Comparison of ENCODE assay signal across 1 cellular context in the genomic region with DNA sequence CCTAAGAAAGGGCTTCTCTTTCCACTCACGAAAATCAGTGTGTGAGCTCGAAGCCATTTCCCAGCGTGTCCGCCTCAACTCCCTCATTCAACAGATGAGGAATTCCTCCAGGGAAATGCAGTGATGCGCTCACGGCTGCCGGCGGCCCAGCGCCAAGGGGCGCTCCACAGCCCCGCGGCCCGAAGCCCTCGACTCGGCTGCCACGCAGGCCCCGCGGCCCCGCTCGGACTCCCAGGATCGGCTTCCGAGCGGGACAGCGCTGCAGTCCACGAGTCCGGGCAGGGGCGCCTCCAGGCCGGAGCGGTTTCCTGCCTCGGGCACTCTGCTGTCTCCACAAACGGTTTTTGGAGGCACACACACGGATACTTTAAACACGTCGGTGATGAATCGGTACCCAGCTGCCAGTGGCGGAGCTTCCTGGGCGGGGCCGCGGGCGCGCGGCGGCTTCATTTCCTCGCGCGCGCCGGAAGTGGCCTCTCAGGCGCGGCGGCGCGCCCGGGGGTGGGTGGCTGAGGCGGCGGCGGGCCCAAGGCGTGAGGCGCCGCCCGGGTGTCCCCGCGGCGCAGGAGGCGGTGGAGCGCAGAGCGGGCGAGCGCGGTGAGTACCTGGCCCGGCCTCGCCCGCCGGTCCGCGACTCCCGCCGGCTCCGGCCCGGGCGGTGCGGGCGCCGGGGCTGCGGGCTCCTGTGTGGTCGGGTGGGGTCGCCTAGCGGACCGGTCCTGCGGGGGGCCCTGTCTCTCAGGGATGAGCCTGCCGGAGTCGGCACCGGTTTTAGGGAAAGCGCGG.
A peak's percentile ranks its signal among the peaks of the same experiment; 100 is the strongest.
TF ChIP-seq lines count a peak whose summit lies in the region.

A gene with protein sequence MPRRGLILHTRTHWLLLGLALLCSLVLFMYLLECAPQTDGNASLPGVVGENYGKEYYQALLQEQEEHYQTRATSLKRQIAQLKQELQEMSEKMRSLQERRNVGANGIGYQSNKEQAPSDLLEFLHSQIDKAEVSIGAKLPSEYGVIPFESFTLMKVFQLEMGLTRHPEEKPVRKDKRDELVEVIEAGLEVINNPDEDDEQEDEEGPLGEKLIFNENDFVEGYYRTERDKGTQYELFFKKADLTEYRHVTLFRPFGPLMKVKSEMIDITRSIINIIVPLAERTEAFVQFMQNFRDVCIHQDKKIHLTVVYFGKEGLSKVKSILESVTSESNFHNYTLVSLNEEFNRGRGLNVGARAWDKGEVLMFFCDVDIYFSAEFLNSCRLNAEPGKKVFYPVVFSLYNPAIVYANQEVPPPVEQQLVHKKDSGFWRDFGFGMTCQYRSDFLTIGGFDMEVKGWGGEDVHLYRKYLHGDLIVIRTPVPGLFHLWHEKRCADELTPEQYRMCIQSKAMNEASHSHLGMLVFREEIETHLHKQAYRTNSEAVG (plus strand): TSS at position 475 of the 786 bp plus-strand sequence. CDS start 16,705 bp downstream, outside the sequence.

TF ChIP-seq in HepG2, 621 proteins besides CTCF, POLR2A, EP300 and RAD21 (continued from another document and continues in another):
- TF ChIP-seq, protein P1, sequence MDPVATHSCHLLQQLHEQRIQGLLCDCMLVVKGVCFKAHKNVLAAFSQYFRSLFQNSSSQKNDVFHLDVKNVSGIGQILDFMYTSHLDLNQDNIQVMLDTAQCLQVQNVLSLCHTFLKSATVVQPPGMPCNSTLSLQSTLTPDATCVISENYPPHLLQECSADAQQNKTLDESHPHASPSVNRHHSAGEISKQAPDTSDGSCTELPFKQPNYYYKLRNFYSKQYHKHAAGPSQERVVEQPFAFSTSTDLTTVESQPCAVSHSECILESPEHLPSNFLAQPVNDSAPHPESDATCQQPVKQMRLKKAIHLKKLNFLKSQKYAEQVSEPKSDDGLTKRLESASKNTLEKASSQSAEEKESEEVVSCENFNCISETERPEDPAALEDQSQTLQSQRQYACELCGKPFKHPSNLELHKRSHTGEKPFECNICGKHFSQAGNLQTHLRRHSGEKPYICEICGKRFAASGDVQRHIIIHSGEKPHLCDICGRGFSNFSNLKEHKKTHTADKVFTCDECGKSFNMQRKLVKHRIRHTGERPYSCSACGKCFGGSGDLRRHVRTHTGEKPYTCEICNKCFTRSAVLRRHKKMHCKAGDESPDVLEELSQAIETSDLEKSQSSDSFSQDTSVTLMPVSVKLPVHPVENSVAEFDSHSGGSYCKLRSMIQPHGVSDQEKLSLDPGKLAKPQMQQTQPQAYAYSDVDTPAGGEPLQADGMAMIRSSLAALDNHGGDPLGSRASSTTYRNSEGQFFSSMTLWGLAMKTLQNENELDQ (CRISPR knock-in tag; IDR thresholded peaks at IDR 0.05; ENCODE audit: borderline replicate concordance) = no peak
- TF ChIP-seq MXD4 (CRISPR knock-in tag; IDR thresholded peaks at IDR 0.05) (peak; percentile 20; the same call in 1 of the 2 replicates), ZBTB38 (CRISPR knock-in tag; IDR thresholded peaks at IDR 0.05) (peak; percentile 13; the same call in 1 of the 2 replicates), ETV5 (CRISPR knock-in tag; IDR thresholded peaks at IDR 0.05; ENCODE audit: borderline replicate concordance) (peak; percentile 58; the same call in 1 of the 2 replicates), MTA1 (CRISPR knock-in tag; IDR thresholded peaks at IDR 0.05; ENCODE audit: borderline replicate concordance) (peak; percentile 44; the same call in 1 of the 2 replicates), KLF13 (CRISPR knock-in tag; IDR thresholded peaks at IDR 0.05) (no peak), HOXA3 (CRISPR knock-in tag; IDR thresholded peaks at IDR 0.05) (no peak; the same call in 1 of the 2 replicates), IRF2 (CRISPR knock-in tag; IDR thresholded peaks at IDR 0.05) (no peak), ZNF777 (CRISPR knock-in tag; IDR thresholded peaks at IDR 0.05) (peak; percentile 98), ZNF790 (CRISPR knock-in tag; IDR thresholded peaks at IDR 0.05; ENCODE audit: borderline replicate concordance) (no peak), MYNN (CRISPR knock-in tag; IDR thresholded peaks at IDR 0.05; ENCODE audit: low read depth) (no peak), EHMT2 (IDR thresholded peaks at IDR 0.05; ENCODE audit: borderline replicate concordance, low read depth, low read length) (no peak), ZNF124 (CRISPR knock-in tag; IDR thresholded peaks at IDR 0.05) (no peak), TMF1 (CRISPR knock-in tag; IDR thresholded peaks at IDR 0.05; ENCODE audit: low read depth) (peak; percentile 52; the same call in 1 of the 2 replicates), ZMYM4 (CRISPR knock-in tag; IDR thresholded peaks at IDR 0.05) (no peak), ZNF333 (CRISPR knock-in tag; IDR thresholded peaks at IDR 0.05; ENCODE audit: borderline replicate concordance) (peak; percentile 64; the same call in 1 of the 2 replicates), NCOA2 (CRISPR knock-in tag; IDR thresholded peaks at IDR 0.05) (no peak), NRL (CRISPR knock-in tag; IDR thresholded peaks at IDR 0.05; ENCODE audit: borderline replicate concordance) (0 out of 2 replicates have a peak, but pooled peaks have one; percentile 53)
- TF ChIP-seq, protein P2, sequence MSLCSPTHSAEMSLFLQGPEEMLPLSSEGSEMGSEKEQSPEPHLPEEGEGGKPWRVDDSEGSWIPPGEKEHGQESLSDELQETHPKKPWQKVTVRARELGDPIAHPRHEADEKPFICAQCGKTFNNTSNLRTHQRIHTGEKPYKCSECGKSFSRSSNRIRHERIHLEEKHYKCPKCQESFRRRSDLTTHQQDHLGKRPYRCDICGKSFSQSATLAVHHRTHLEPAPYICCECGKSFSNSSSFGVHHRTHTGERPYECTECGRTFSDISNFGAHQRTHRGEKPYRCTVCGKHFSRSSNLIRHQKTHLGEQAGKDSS (CRISPR knock-in tag; IDR thresholded peaks at IDR 0.05; ENCODE audit: borderline replicate concordance, low read depth) = 0 out of 2 replicates have a peak, but pooled peaks have one; percentile 21
- TF ChIP-seq, protein P3, sequence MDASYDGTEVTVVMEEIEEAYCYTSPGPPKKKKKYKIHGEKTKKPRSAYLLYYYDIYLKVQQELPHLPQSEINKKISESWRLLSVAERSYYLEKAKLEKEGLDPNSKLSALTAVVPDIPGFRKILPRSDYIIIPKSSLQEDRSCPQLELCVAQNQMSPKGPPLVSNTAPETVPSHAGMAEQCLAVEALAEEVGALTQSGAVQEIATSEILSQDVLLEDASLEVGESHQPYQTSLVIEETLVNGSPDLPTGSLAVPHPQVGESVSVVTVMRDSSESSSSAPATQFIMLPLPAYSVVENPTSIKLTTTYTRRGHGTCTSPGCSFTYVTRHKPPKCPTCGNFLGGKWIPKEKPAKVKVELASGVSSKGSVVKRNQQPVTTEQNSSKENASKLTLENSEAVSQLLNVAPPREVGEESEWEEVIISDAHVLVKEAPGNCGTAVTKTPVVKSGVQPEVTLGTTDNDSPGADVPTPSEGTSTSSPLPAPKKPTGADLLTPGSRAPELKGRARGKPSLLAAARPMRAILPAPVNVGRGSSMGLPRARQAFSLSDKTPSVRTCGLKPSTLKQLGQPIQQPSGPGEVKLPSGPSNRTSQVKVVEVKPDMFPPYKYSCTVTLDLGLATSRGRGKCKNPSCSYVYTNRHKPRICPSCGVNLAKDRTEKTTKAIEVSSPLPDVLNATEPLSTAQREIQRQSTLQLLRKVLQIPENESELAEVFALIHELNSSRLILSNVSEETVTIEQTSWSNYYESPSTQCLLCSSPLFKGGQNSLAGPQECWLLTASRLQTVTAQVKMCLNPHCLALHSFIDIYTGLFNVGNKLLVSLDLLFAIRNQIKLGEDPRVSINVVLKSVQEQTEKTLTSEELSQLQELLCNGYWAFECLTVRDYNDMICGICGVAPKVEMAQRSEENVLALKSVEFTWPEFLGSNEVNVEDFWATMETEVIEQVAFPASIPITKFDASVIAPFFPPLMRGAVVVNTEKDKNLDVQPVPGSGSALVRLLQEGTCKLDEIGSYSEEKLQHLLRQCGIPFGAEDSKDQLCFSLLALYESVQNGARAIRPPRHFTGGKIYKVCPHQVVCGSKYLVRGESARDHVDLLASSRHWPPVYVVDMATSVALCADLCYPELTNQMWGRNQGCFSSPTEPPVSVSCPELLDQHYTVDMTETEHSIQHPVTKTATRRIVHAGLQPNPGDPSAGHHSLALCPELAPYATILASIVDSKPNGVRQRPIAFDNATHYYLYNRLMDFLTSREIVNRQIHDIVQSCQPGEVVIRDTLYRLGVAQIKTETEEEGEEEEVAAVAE (CRISPR knock-in tag; IDR thresholded peaks at IDR 0.05; ENCODE audit: borderline replicate concordance) = no peak
- TF ChIP-seq, protein P4, sequence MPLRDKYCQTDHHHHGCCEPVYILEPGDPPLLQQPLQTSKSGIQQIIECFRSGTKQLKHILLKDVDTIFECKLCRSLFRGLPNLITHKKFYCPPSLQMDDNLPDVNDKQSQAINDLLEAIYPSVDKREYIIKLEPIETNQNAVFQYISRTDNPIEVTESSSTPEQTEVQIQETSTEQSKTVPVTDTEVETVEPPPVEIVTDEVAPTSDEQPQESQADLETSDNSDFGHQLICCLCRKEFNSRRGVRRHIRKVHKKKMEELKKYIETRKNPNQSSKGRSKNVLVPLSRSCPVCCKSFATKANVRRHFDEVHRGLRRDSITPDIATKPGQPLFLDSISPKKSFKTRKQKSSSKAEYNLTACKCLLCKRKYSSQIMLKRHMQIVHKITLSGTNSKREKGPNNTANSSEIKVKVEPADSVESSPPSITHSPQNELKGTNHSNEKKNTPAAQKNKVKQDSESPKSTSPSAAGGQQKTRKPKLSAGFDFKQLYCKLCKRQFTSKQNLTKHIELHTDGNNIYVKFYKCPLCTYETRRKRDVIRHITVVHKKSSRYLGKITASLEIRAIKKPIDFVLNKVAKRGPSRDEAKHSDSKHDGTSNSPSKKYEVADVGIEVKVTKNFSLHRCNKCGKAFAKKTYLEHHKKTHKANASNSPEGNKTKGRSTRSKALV (CRISPR knock-in tag; IDR thresholded peaks at IDR 0.05) = peak; percentile 31; the same call in 1 of the 2 replicates
- TF ChIP-seq, protein P5, sequence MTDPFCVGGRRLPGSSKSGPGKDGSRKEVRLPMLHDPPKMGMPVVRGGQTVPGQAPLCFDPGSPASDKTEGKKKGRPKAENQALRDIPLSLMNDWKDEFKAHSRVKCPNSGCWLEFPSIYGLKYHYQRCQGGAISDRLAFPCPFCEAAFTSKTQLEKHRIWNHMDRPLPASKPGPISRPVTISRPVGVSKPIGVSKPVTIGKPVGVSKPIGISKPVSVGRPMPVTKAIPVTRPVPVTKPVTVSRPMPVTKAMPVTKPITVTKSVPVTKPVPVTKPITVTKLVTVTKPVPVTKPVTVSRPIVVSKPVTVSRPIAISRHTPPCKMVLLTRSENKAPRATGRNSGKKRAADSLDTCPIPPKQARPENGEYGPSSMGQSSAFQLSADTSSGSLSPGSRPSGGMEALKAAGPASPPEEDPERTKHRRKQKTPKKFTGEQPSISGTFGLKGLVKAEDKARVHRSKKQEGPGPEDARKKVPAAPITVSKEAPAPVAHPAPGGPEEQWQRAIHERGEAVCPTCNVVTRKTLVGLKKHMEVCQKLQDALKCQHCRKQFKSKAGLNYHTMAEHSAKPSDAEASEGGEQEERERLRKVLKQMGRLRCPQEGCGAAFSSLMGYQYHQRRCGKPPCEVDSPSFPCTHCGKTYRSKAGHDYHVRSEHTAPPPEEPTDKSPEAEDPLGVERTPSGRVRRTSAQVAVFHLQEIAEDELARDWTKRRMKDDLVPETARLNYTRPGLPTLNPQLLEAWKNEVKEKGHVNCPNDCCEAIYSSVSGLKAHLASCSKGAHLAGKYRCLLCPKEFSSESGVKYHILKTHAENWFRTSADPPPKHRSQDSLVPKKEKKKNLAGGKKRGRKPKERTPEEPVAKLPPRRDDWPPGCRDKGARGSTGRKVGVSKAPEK (CRISPR knock-in tag; IDR thresholded peaks at IDR 0.05; ENCODE audit: borderline replicate concordance) = no peak
- TF ChIP-seq, protein P6, sequence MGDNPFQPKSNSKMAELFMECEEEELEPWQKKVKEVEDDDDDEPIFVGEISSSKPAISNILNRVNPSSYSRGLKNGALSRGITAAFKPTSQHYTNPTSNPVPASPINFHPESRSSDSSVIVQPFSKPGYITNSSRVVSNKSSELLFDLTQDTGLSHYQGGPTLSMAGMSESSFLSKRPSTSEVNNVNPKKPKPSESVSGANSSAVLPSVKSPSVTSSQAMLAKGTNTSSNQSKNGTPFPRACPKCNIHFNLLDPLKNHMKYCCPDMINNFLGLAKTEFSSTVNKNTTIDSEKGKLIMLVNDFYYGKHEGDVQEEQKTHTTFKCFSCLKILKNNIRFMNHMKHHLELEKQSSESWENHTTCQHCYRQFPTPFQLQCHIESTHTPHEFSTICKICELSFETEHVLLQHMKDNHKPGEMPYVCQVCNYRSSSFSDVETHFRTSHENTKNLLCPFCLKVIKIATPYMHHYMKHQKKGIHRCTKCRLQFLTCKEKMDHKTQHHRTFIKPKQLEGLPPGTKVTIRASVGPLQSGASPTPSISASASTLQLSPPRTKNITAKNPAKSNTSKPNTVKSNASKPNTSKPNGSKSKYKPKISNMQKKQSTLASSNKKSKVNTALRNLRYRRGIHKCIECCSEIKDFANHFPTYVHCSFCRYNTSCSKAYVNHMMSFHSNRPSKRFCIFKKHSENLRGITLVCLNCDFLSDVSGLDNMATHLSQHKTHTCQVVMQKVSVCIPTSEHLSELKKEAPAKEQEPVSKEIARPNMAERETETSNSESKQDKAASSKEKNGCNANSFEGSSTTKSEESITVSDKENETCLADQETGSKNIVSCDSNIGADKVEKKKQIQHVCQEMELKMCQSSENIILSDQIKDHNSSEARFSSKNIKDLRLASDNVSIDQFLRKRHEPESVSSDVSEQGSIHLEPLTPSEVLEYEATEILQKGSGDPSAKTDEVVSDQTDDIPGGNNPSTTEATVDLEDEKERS (CRISPR knock-in tag; IDR thresholded peaks at IDR 0.05) = no peak
- TF ChIP-seq, protein P7, sequence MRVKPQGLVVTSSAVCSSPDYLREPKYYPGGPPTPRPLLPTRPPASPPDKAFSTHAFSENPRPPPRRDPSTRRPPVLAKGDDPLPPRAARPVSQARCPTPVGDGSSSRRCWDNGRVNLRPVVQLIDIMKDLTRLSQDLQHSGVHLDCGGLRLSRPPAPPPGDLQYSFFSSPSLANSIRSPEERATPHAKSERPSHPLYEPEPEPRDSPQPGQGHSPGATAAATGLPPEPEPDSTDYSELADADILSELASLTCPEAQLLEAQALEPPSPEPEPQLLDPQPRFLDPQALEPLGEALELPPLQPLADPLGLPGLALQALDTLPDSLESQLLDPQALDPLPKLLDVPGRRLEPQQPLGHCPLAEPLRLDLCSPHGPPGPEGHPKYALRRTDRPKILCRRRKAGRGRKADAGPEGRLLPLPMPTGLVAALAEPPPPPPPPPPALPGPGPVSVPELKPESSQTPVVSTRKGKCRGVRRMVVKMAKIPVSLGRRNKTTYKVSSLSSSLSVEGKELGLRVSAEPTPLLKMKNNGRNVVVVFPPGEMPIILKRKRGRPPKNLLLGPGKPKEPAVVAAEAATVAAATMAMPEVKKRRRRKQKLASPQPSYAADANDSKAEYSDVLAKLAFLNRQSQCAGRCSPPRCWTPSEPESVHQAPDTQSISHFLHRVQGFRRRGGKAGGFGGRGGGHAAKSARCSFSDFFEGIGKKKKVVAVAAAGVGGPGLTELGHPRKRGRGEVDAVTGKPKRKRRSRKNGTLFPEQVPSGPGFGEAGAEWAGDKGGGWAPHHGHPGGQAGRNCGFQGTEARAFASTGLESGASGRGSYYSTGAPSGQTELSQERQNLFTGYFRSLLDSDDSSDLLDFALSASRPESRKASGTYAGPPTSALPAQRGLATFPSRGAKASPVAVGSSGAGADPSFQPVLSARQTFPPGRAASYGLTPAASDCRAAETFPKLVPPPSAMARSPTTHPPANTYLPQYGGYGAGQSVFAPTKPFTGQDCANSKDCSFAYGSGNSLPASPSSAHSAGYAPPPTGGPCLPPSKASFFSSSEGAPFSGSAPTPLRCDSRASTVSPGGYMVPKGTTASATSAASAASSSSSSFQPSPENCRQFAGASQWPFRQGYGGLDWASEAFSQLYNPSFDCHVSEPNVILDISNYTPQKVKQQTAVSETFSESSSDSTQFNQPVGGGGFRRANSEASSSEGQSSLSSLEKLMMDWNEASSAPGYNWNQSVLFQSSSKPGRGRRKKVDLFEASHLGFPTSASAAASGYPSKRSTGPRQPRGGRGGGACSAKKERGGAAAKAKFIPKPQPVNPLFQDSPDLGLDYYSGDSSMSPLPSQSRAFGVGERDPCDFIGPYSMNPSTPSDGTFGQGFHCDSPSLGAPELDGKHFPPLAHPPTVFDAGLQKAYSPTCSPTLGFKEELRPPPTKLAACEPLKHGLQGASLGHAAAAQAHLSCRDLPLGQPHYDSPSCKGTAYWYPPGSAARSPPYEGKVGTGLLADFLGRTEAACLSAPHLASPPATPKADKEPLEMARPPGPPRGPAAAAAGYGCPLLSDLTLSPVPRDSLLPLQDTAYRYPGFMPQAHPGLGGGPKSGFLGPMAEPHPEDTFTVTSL (CRISPR knock-in tag; IDR thresholded peaks at IDR 0.05; ENCODE audit: borderline replicate concordance) = no peak
